ENCODE assay signal across 28 cellular contexts in genomic region chr18:27581261-27581904, GRCh38.
DNase-seq lines count a peak whose midpoint lies in the region; ATAC-seq, FAIRE-seq and TF ChIP-seq lines count a peak whose summit lies in the region.
"Had no signal": no experiment of that assay in that cellular context is flagged by ENCODE, and none has a peak within 500 bp of the region (broad histone marks: within the 10 kb centered on the region; RNA-seq: fewer than 3 reads in every experiment).

No MANE protein-coding gene starts in this region.

- no peak overlapping the region for H3K4me3 Mint-ChIP-seq in astrocyte (ENCODE audit: unreplicated experiment)
- H3K4me3 Mint-ChIP-seq in activated CD4-positive, alpha-beta memory T cell treated with anti-CD3 and anti-CD28 coated beads, Interleukin-2, amount 10 ng/mL, durations not matched to agents 7 days and 5 days, result no peak overlapping the region
- H3K4me3 Mint-ChIP-seq: CD14-positive monocyte; CD4-positive, alpha-beta T cell; CD8-positive, alpha-beta memory T cell; HFFc6 had no signal

- no peaks in the 10 kb centered on the region for H3K4me1 ChIP-seq in HEK293 (ENCODE audit: control insufficient read depth, insufficient read depth, low read length)
- H3K4me1 ChIP-seq in astrocyte (ENCODE audit: insufficient read depth, low read length), result no peaks in the 10 kb centered on the region
- no peaks in the 10 kb centered on the region for H3K4me1 ChIP-seq in foreskin keratinocyte
- H3K4me1 ChIP-seq: A549; BE2C; BLaER1 treated with 17β-estradiol and CSF1 and Interleukin-3, amounts not matched to agents 10 nM and 100 nM had no signal

- peak overlapping the region; percentile 15 for H3K27ac Mint-ChIP-seq in astrocyte (ENCODE audit: unreplicated experiment)
- H3K27ac Mint-ChIP-seq in activated CD4-positive, alpha-beta memory T cell treated with anti-CD3 and anti-CD28 coated beads, Interleukin-2, amount 10 ng/mL, durations not matched to agents 7 days and 5 days, result no peak overlapping the region
- H3K27ac Mint-ChIP-seq: CD14-positive monocyte; CD4-positive, alpha-beta T cell; CD8-positive, alpha-beta memory T cell; HFFc6 had no signal

- no peak for ATAC-seq in foreskin keratinocyte
- ATAC-seq: A549, HCT116 had no signal

- TF ChIP-seq RAD21 in Ishikawa (IDR thresholded peaks at IDR 0.05; ENCODE audit: low read depth), result no peak

- no peak for FAIRE-seq in astrocyte (lab: Jason Lieb, UNC)
- FAIRE-seq: A549, D721Med, GM12891, GM18507 had no signal

- no peaks in the 10 kb centered on the region for H3K36me3 Mint-ChIP-seq in astrocyte (ENCODE audit: low read depth, unreplicated experiment)
- H3K36me3 Mint-ChIP-seq in activated CD4-positive, alpha-beta memory T cell treated with anti-CD3 and anti-CD28 coated beads, Interleukin-2, amount 10 ng/mL, durations not matched to agents 7 days and 5 days (ENCODE audit: low read depth), result no peaks in the 10 kb centered on the region
- H3K36me3 Mint-ChIP-seq: CD14-positive monocyte; CD8-positive, alpha-beta memory T cell had no signal

- TF ChIP-seq CTCF in HEK293 (tag by site-specific recombination; IDR thresholded peaks at IDR 0.05) (no peak), astrocyte (IDR thresholded peaks at IDR 0.05; ENCODE audit: insufficient read depth, low read depth, low read length) (no peak), fibroblast of pulmonary artery (IDR thresholded peaks at IDR 0.05; ENCODE audit: low read length, missing control alignments) (no peak), foreskin keratinocyte (conservative IDR thresholded peaks at IDR 0.05) (no peak)

- no peak overlapping the region for H3K4me2 ChIP-seq in astrocyte (ENCODE audit: low read length)
- H3K4me2 ChIP-seq: A549; BLaER1 treated with 17β-estradiol and CSF1 and Interleukin-3, amounts not matched to agents 10 nM and 100 nM had no signal

- H3K79me2 ChIP-seq in astrocyte (ENCODE audit: insufficient read depth, low read length), result no peaks in the 10 kb centered on the region

- H3K36me3 ChIP-seq in HEK293 (ENCODE audit: control insufficient read depth in 2 of 2, insufficient read depth in 1 of 2, low read length in 2 of 2) (no peaks in the 10 kb centered on the region), astrocyte (ENCODE audit: insufficient read depth, low read length) (no peaks in the 10 kb centered on the region)
- H3K36me3 ChIP-seq: BE2C; BLaER1 treated with 17β-estradiol and CSF1 and Interleukin-3, amounts not matched to agents 10 nM and 100 nM had no signal

- peaks cover 12% of the 10 kb centered on the region for H3K4me1 Mint-ChIP-seq in astrocyte (ENCODE audit: low read depth, unreplicated experiment)
- no peaks in the 10 kb centered on the region for H3K4me1 Mint-ChIP-seq in activated CD4-positive, alpha-beta memory T cell treated with anti-CD3 and anti-CD28 coated beads, Interleukin-2, amount 10 ng/mL, durations not matched to agents 7 days and 5 days
- H3K4me1 Mint-ChIP-seq: CD14-positive monocyte; CD8-positive, alpha-beta memory T cell had no signal

- H3K9me3 Mint-ChIP-seq in astrocyte (ENCODE audit: unreplicated experiment), result peaks cover 2% of the 10 kb centered on the region
- peaks cover 3% of the 10 kb centered on the region for H3K9me3 Mint-ChIP-seq in activated CD4-positive, alpha-beta memory T cell treated with anti-CD3 and anti-CD28 coated beads, Interleukin-2, amount 10 ng/mL, durations not matched to agents 7 days and 5 days

- H4K20me1 ChIP-seq in astrocyte (ENCODE audit: insufficient read depth, low read length), result no peaks in the 10 kb centered on the region
- H4K20me1 ChIP-seq: BLaER1 treated with 17β-estradiol and CSF1 and Interleukin-3, amounts not matched to agents 10 nM and 100 nM had no signal

- H3K27ac ChIP-seq in HEK293 (ENCODE audit: extremely low read depth, low read depth, low read length) (no peak overlapping the region), astrocyte (ENCODE audit: low read depth, low read length) (no peak overlapping the region), foreskin keratinocyte (no peak overlapping the region)
- H3K27ac ChIP-seq: A549; BLaER1 treated with 17β-estradiol and CSF1 and Interleukin-3, amounts not matched to agents 10 nM and 100 nM had no signal

- H3K27me3 ChIP-seq in astrocyte (ENCODE audit: insufficient read depth, low read length), result no peaks in the 10 kb centered on the region
- no peaks in the 10 kb centered on the region for H3K27me3 ChIP-seq in foreskin keratinocyte
- H3K27me3 ChIP-seq: BE2C; BLaER1 treated with 17β-estradiol and CSF1 and Interleukin-3, amounts not matched to agents 10 nM and 100 nM had no signal

- no peak for DNase-seq in astrocyte (ENCODE audit: low read depth)
- peak; percentile 20 for DNase-seq in fibroblast of pulmonary artery (ENCODE audit: low read depth)
- DNase-seq in HCEC 1CT, result no peak
- DNase-seq in NCI-H524 treated with DMSO at 0.1 percent for 48 hours (lab: John Stamatoyannopoulos, UW), result no peak
- DNase-seq in foreskin keratinocyte, result no peak
- no peak for DNase-seq in activated CD4-positive, alpha-beta memory T cell treated with anti-CD3 and anti-CD28 coated beads, Interleukin-2, amount 10 ng/mL, durations not matched to agents 7 days and 5 days
- DNase-seq: 8988T; ACHN; AML-193; BE2C; CD4-positive, alpha-beta T cell; CD8-positive, alpha-beta memory T cell; DMS 273 treated with DMSO at 0.1 percent for 48 hours; DMS79; EL; GF-D8; GOT3; H7; HFFc6 had no signal

- H3K27me3 Mint-ChIP-seq in astrocyte (ENCODE audit: low read depth, unreplicated experiment), result no peaks in the 10 kb centered on the region
- no peaks in the 10 kb centered on the region for H3K27me3 Mint-ChIP-seq in activated CD4-positive, alpha-beta memory T cell treated with anti-CD3 and anti-CD28 coated beads, Interleukin-2, amount 10 ng/mL, durations not matched to agents 7 days and 5 days
- H3K27me3 Mint-ChIP-seq: CD4-positive, alpha-beta T cell; CD8-positive, alpha-beta memory T cell had no signal

- H3K4me3 ChIP-seq in HEK293 (ENCODE audit: low read depth, low read length) (no peak overlapping the region), astrocyte (ENCODE audit: insufficient read depth, low read depth, low read length) (no peak overlapping the region), fibroblast of pulmonary artery (replicated peaks; ENCODE audit: low read depth, low read length) (no peak overlapping the region)
- H3K4me3 ChIP-seq: A549; BLaER1 treated with 17β-estradiol and CSF1 and Interleukin-3, amounts not matched to agents 10 nM and 100 nM had no signal

- TF ChIP-seq EP300 in Ishikawa (IDR thresholded peaks at IDR 0.05; ENCODE audit: borderline replicate concordance), result no peak

- POLR2A ChIA-PET in HEK293 (lab: Yijun Ruan, JAX), result no interaction called here
- POLR2A ChIA-PET in activated CD4-positive, alpha-beta memory T cell treated with anti-CD3 and anti-CD28 coated beads, Interleukin-2, amount 10 ng/mL, durations not matched to agents 7 days and 5 days (lab: Charles Lee), result no interaction called here

- CTCF ChIA-PET in HEK293 (lab: Yijun Ruan, JAX), result no interaction called here
- CTCF ChIA-PET in activated CD4-positive, alpha-beta memory T cell treated with anti-CD3 and anti-CD28 coated beads, Interleukin-2, amount 10 ng/mL, durations not matched to agents 7 days and 5 days (lab: Charles Lee), result no interaction called here

- H3K9me3 ChIP-seq in HEK293 (ENCODE audit: control insufficient read depth, insufficient read depth, low read depth, low read length), result no peaks in the 10 kb centered on the region
- H3K9me3 ChIP-seq in astrocyte (ENCODE audit: insufficient read depth, low read depth, low read length), result peaks cover 4% of the 10 kb centered on the region
- H3K9me3 ChIP-seq: A549, BE2C had no signal

- no peak overlapping the region for H3K9ac ChIP-seq in astrocyte (ENCODE audit: low read length)
- H3K9ac ChIP-seq: BLaER1 treated with 17β-estradiol and CSF1 and Interleukin-3, amounts not matched to agents 10 nM and 100 nM had no signal

- no peak overlapping the region for H2AFZ ChIP-seq in astrocyte (ENCODE audit: low read depth, low read length)

TF ChIP-seq in HEK293, 187 proteins besides CTCF, POLR2A, EP300 and RAD21:
- TF ChIP-seq SETDB1 (IDR thresholded peaks at IDR 0.05; ENCODE audit: insufficient read length, low read length), result peak; percentile 93
- peak; percentile 96 for TF ChIP-seq TRIM28 (IDR thresholded peaks at IDR 0.05; ENCODE audit: borderline replicate concordance, low read length)
- TF ChIP-seq ZNF488 (tag by site-specific recombination; IDR thresholded peaks at IDR 0.05), result no peak
TF ChIP-seq in HEK293: peak in this region for 2.

TF ChIP-seq in Ishikawa, 13 proteins besides CTCF, POLR2A, EP300 and RAD21:
- TF ChIP-seq USF1 (IDR thresholded peaks at IDR 0.05), result 0 out of 2 replicates have a peak, but pooled peaks have one; percentile 12
- no peak for TF ChIP-seq NFIC (IDR thresholded peaks at IDR 0.05)
